ENCODE assay signal across 9 cellular contexts in genomic region chr21:14901482-14901958, GRCh38.
DNase-seq lines count a peak whose midpoint lies in the region; ATAC-seq and TF ChIP-seq lines count a peak whose summit lies in the region.
"Had no signal": no experiment of that assay in that cellular context is flagged by ENCODE, and none has a peak within 500 bp of the region (broad histone marks: within the 10 kb centered on the region; RNA-seq: fewer than 3 reads in every experiment).

No MANE protein-coding gene starts in this region.

- ATAC-seq in GM21576 (IDR thresholded peaks at IDR 0.05; ENCODE audit: unreplicated experiment) (peak; percentile 64), GM18870 (IDR thresholded peaks at IDR 0.05; ENCODE audit: unreplicated experiment) (no peak)

- no peak for TF ChIP-seq POLR2A in suprapubic skin (IDR thresholded peaks at IDR 0.05)

- H3K36me3 ChIP-seq in suprapubic skin, result no peaks in the 10 kb centered on the region
- H3K36me3 ChIP-seq: neutrophil had no signal

- H3K4me3 ChIP-seq in GM12865 (ENCODE audit: low read depth, low read length) (no peak overlapping the region), suprapubic skin (no peak overlapping the region)

- H3K27ac ChIP-seq in suprapubic skin, result no peak overlapping the region
- H3K27ac ChIP-seq: neutrophil had no signal

- WGBS in suprapubic skin, result 83% methylated on average over 3 of the region's 3 CpGs

- no peaks in the 10 kb centered on the region for H3K27me3 ChIP-seq in suprapubic skin
- H3K27me3 ChIP-seq: neutrophil had no signal

- H3K9me3 ChIP-seq in suprapubic skin, result no peaks in the 10 kb centered on the region
- H3K9me3 ChIP-seq: neutrophil had no signal

- H3K4me1 ChIP-seq in suprapubic skin, result no peaks in the 10 kb centered on the region

- DNase-seq in GM12865 (ENCODE audit: low read depth) (peak; percentile 10), NCI-H2196 treated with DMSO at 0.1 percent for 48 hours (lab: John Stamatoyannopoulos, UW; ENCODE audit: unreplicated experiment) (peak; percentile 42), iris pigment epithelial cell (ENCODE audit: low read depth) (peak; percentile 90), Kasumi-1 (lab: John Stamatoyannopoulos, UW) (no peak), suprapubic skin (ENCODE audit: low spot score in 2 of 2) (no peak), NOMO-1 (lab: John Stamatoyannopoulos, UW; ENCODE audit: unreplicated experiment in 2 of 2) (no peak)

- no peak for TF ChIP-seq EP300 in suprapubic skin (IDR thresholded peaks at IDR 0.05)

- TF ChIP-seq CTCF in GM12865 (IDR thresholded peaks at IDR 0.05; ENCODE audit: insufficient read depth, low read depth, low read length, missing control alignments) (no peak), suprapubic skin (IDR thresholded peaks at IDR 0.05) (no peak)

Comparison
In these comparisons a context has a peak if more than half of its experiments do, and no peak if none do; other contexts are left out.
1. DNase-seq: peak in GM12865 (single experiment), NCI-H2196 treated with DMSO at 0.1 percent for 48 hours (single experiment) and iris pigment epithelial cell (single experiment); none in Kasumi-1 (0 of 2), suprapubic skin (0 of 2) and NOMO-1 (0 of 2).